ENCODE assay signal across 36 cellular contexts in the genomic region with DNA sequence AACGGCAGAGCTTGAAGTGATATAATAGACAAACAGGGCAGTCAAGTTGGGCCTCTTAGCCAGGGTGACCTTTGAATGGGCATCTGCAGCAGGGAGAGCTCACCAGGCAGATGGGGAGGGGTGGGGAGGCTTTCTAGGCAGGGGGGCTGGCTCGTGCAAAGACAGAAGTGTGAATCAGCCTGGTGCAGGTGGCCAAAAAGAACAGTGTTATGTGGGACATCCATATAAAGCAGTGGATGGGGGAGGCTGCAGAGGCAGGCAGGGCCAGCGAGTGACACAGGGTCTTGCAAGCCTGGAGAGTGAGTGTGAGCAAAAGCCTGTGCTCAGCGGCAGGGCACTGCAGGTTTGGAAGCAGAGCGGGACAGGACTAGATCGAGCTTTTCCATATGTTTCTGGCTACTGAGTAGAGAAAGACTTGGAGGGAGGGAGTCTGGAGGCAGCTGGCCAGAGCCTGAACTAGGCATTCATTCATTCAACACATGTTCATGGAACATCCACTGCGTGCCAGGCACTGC. TPM values are rescaled to one million over a fixed set of nuclear protein-coding genes. Genes with fewer than 3 reads are reported as not detected.
A peak's percentile ranks its signal among the peaks of the same experiment; 100 is the strongest.
DNase-seq lines count a peak whose midpoint lies in the region; ATAC-seq, FAIRE-seq and TF ChIP-seq lines count a peak whose summit lies in the region.
"Had no signal": no experiment of that assay in that cellular context is flagged by ENCODE, and none has a peak within 500 bp of the region (broad histone marks: within the 10 kb centered on the region; RNA-seq: fewer than 3 reads in every experiment).

No MANE protein-coding gene starts in this region.

- H4K91ac ChIP-seq in IMR-90 (ENCODE audit: insufficient read depth, low read depth, low read length): no peak overlapping the region

- H3K4ac ChIP-seq in IMR-90 (ENCODE audit: low read depth, low read length): no peak overlapping the region

- in situ Hi-C loops in IMR-90 (cut with MboI; ENCODE audit: low sequenced_read_pairs) (no loop called here), KBM-7 (cut with MboI; ENCODE audit: low pct_unique_long_range_greater_than_20kb, low sequenced_read_pairs) (loop anchor here (25.0 kb wide), 2 partner anchors 355 to 680 kb away; partner anchors contain the start of gene OR5C1)

- POLR2A ChIA-PET in IMR-90 (lab: Charles Lee; ENCODE audit: unreplicated experiment): interaction anchor here (0.7 kb wide), 1 partner anchor 19 kb away, joined by 6 read pairs; no protein-coding TSS in a partner anchor

- H4K8ac ChIP-seq in IMR-90 (ENCODE audit: low read depth in 2 of 2, low read length in 2 of 2): no peak overlapping the region

- no peak overlapping the region for H2BK15ac ChIP-seq in IMR-90 (ENCODE audit: low read depth, low read length)

- H2AK9ac ChIP-seq in IMR-90 (replicated peaks; ENCODE audit: low read depth, low read length, poor library complexity): no peak overlapping the region

- no peaks in the 10 kb centered on the region for H3K79me1 ChIP-seq in IMR-90 (ENCODE audit: low read depth in 1 of 2, low read length in 2 of 2)

- H3K9ac ChIP-seq in IMR-90 (ENCODE audit: low read depth, low read length): no peak overlapping the region

- intact Hi-C loops in IMR-90 (cut with micrococcal nuclease) (no loop called here), heart right ventricle (cut with DNase I) (loop anchor here in 1 of 10 donors (5.0 kb wide), 1 partner anchor 700 kb away; no protein-coding TSS in a partner anchor), upper lobe of right lung (cut with DNase I) (no loop called here)

- no peak overlapping the region for H2BK20ac ChIP-seq in IMR-90 (ENCODE audit: low read depth, low read length)

- WGBS in IMR-90 (ENCODE audit: extremely low coverage in 2 of 2, insufficient read length in 1 of 2), 2 experiments: 65% methylated on average over 2 of the region's 7 CpGs; no CpG with 5 or more reads in 1 of the 2 experiments
- WGBS in heart right ventricle, 2 donors: 59 to 67% methylated on average over 7 of the region's 7 CpGs

- H3K27ac ChIP-seq in IMR-90 (ENCODE audit: insufficient read depth, low read length): no peak overlapping the region
- H3K27ac ChIP-seq in heart right ventricle: peak overlapping the region in 3 of 10 donors; percentile 7 to 35 (median 11)
- no peak overlapping the region for H3K27ac ChIP-seq in upper lobe of right lung
- H3K27ac ChIP-seq: colonic mucosa, lower lobe of right lung, ovary, PC-9, thyroid gland, VCaP had no signal

- H3K9me3 ChIP-seq in IMR-90 (ENCODE audit: control insufficient read depth, insufficient read depth, low read length) (no peaks in the 10 kb centered on the region), heart right ventricle (peaks cover 0 to 20% (median 8%) of the 10 kb centered on the region in 11 donors), upper lobe of right lung (no peaks in the 10 kb centered on the region)
- H3K9me3 ChIP-seq: BE2C, colonic mucosa, ovary, thyroid gland had no signal

- no peak overlapping the region; the same call in 1 of the 2 replicates for H3K18ac ChIP-seq in IMR-90 (ENCODE audit: low read depth, low read length)

- CTCF ChIA-PET in IMR-90 (lab: Yijun Ruan, JAX): interaction anchor here (1.4 to 2.1 kb wide), 2 partner anchors 8 to 18 kb away, joined by 3 to 9 read pairs; no protein-coding TSS in a partner anchor

- H3K56ac ChIP-seq in IMR-90 (ENCODE audit: extremely low read depth, insufficient read depth, low read length): no peak overlapping the region

- H2BK5ac ChIP-seq in IMR-90 (ENCODE audit: low read depth, low read length, poor library complexity, severe bottlenecking): no peak overlapping the region

- TF ChIP-seq CTCF in IMR-90 (conservative IDR thresholded peaks at IDR 0.05; ENCODE audit: low read depth, low read length): no peak
- no peak for TF ChIP-seq CTCF in bronchial epithelial cell (IDR thresholded peaks at IDR 0.05; ENCODE audit: insufficient read depth, low read length, severe bottlenecking)
- no peak for TF ChIP-seq CTCF in heart right ventricle (IDR thresholded peaks at IDR 0.05)
- TF ChIP-seq CTCF in upper lobe of right lung (IDR thresholded peaks at IDR 0.05): no peak

- BruUV-seq in IMR-90 (replicated peaks; lab: Mats Ljungman, UMichigan): no TSS peak

- H4K5ac ChIP-seq in IMR-90 (ENCODE audit: low read depth, low read length): no peak overlapping the region

- H3K36me3 ChIP-seq in IMR-90 (ENCODE audit: control insufficient read depth, insufficient read depth, low read length): no peaks in the 10 kb centered on the region
- H3K36me3 ChIP-seq in bronchial epithelial cell (ENCODE audit: control insufficient read depth, insufficient read depth, low read length): no peaks in the 10 kb centered on the region
- H3K36me3 ChIP-seq in heart right ventricle: no peaks in the 10 kb centered on the region
- H3K36me3 ChIP-seq in upper lobe of right lung: no peaks in the 10 kb centered on the region
- H3K36me3 ChIP-seq: BE2C, colonic mucosa, lower lobe of right lung, ovary, thyroid gland had no signal

- H3K14ac ChIP-seq in IMR-90 (replicated peaks; ENCODE audit: low read depth, low read length): no peak overlapping the region

- H4K20me1 ChIP-seq in IMR-90 (ENCODE audit: insufficient read depth, low read length): no peaks in the 10 kb centered on the region

- ATAC-seq in IMR-90 (ENCODE audit: low read depth) (peak; percentile 38; the same call in 1 of the 2 replicates), heart right ventricle (peak; percentile 40 to 92 (median 78)), upper lobe of right lung (no peak)
- ATAC-seq: activated CD8-positive, alpha-beta T cell treated with anti-CD3 and anti-CD28 coated beads, Interleukin-2, amount 10 ng/mL, durations not matched to agents 7 days and 5 days; activated naive CD4-positive, alpha-beta T cell treated with anti-CD3 and anti-CD28 coated beads, Interleukin-2, amount 50 U/mL, for 72 hours; CD8-positive, alpha-beta T cell; lower lobe of right lung; natural killer cell treated with Interleukin-12 subunit alpha and Interleukin-12 subunit beta and Interleukin-15 and Interleukin-18, amount 100 ng/mL, for 72 hours had no signal

- no peak overlapping the region; the same call in 1 of the 2 replicates for H2AK5ac ChIP-seq in IMR-90 (ENCODE audit: low read depth, low read length)

- TF ChIP-seq RAD21 in IMR-90 (IDR thresholded peaks at IDR 0.05; ENCODE audit: low read length): no peak

- no peaks in the 10 kb centered on the region for H3K9me1 ChIP-seq in IMR-90 (ENCODE audit: insufficient read depth, low read length)

- H3K4me3 ChIP-seq in IMR-90 (ENCODE audit: insufficient read depth, low read depth, low read length) (no peak overlapping the region), bronchial epithelial cell (ENCODE audit: low read depth, low read length) (no peak overlapping the region), heart right ventricle (no peak overlapping the region), upper lobe of right lung (no peak overlapping the region)
- H3K4me3 ChIP-seq: colonic mucosa, lower lobe of right lung, ovary, PC-9, thyroid gland had no signal

- H3K4me2 ChIP-seq in IMR-90 (ENCODE audit: low read depth, low read length): no peak overlapping the region
- H3K4me2 ChIP-seq: PC-9 had no signal

- H2BK120ac ChIP-seq in IMR-90 (ENCODE audit: low read depth, low read length): no peak overlapping the region

- H3K4me1 ChIP-seq in IMR-90 (ENCODE audit: control insufficient read depth, insufficient read depth, low read length) (peaks cover 12% of the 10 kb centered on the region; the same call in 1 of the 2 replicates), heart right ventricle (peaks cover 0 to 20% (median 0%) of the 10 kb centered on the region in 9 donors), upper lobe of right lung (no peaks in the 10 kb centered on the region)
- H3K4me1 ChIP-seq: BE2C, colonic mucosa, lower lobe of right lung, thyroid gland had no signal

- peaks cover 8% of the 10 kb centered on the region; the same call in 1 of the 2 replicates for H3K27me3 ChIP-seq in IMR-90 (ENCODE audit: control insufficient read depth, insufficient read depth, low read length)
- H3K27me3 ChIP-seq in bronchial epithelial cell (ENCODE audit: control insufficient read depth, insufficient read depth, low read length): no peaks in the 10 kb centered on the region
- no peaks in the 10 kb centered on the region for H3K27me3 ChIP-seq in heart right ventricle
- no peaks in the 10 kb centered on the region for H3K27me3 ChIP-seq in upper lobe of right lung
- H3K27me3 ChIP-seq: BE2C, colonic mucosa, ovary, thyroid gland had no signal

- TF ChIP-seq POLR2A in IMR-90 (IDR thresholded peaks at IDR 0.05; ENCODE audit: low read depth, low read length): no peak

- FAIRE-seq in bronchial epithelial cell (lab: Jason Lieb, UNC): peak; percentile 43
- FAIRE-seq: kidney had no signal

- no peak overlapping the region for H3K23ac ChIP-seq in IMR-90 (ENCODE audit: low read depth, low read length)

- dilution Hi-C loops in IMR-90 (cut with HindIII; ENCODE audit: low sequenced_read_pairs, unreplicated experiment): no loop called here

- no peak overlapping the region for H2AFZ ChIP-seq in IMR-90 (replicated peaks; ENCODE audit: low read length, poor library complexity)
- H2AFZ ChIP-seq: PC-9 had no signal

- DNase-seq in IMR-90 (peak; percentile 22), bronchial epithelial cell (ENCODE audit: low read depth) (no peak), heart right ventricle (no peak), occipital lobe (lab: John Stamatoyannopoulos, UW) (peak; percentile 57), GM03348 (ENCODE audit: low spot score) (no peak), RPMI8226 (no peak), upper lobe of right lung (no peak), KBM-7 (no peak)
- DNase-seq: ACHN; activated CD4-positive, alpha-beta T cell treated with anti-CD3 and anti-CD28 coated beads for 4 hours; activated CD8-positive, alpha-beta T cell treated with anti-CD3 and anti-CD28 coated beads, Interleukin-2, amount 10 ng/mL, durations not matched to agents 7 days and 5 days; activated T-cell treated with anti-CD3 and anti-CD28 coated beads for 4 hours; BE2C; CD8-positive, alpha-beta T cell; colonic mucosa; effector CD8-positive, alpha-beta T cell; kidney; lower lobe of right lung; NCI-H1092 treated with DMSO at 0.1 percent for 48 hours; NCI-H187 treated with DMSO at 0.1 percent for 48 hours; NCI-H2171 treated with DMSO at 0.1 percent for 48 hours; NCI-H524 treated with DMSO at 0.1 percent for 48 hours; ovary; PC-9; SIG-M5; stimulated activated CD8-positive, alpha-beta memory T cell treated with anti-CD3 and anti-CD28 coated beads, Interleukin-4, amount 100 ng/mL, for 48 hours; SW 1271; T1000; thyroid gland had no signal

RNA-seq across cellular contexts. Expression of gene TTLL11, which starts 14.2 kb away (rescaled TPM):
- total RNA-seq in IMR-90 (2012; rRNA removed) (2.0 and 2.5 TPM in 2 replicates), bronchial epithelial cell (1.8 and 2.3 TPM in 2 replicates), heart right ventricle (1 to 10 TPM; 5.2 to 8.7 (median 5.9) TPM), occipital lobe (26.8 TPM), upper lobe of right lung (10.7 TPM)
- polyA plus RNA-seq in IMR-90 (2012; rRNA removed) (4.6 and 4.8 TPM in 2 replicates), heart right ventricle (1 to 10 TPM; 2.6 to 4.7 TPM)
- 2.9 and 3.1 TPM in 2 replicates for polyA plus RNA-seq in IMR-90 (2012; cell fraction: cytosol; rRNA removed)
- 3.9 and 4.8 TPM in 2 replicates for polyA plus RNA-seq in IMR-90 (2012; cell fraction: nucleus; rRNA removed; ENCODE audit: low replicate concordance)

RNA-seq across cellular contexts. Expression of gene NDUFA8, which starts 52.2 kb away (rescaled TPM):
- 45.2 and 80.8 TPM in 2 replicates for total RNA-seq in IMR-90 (2012; rRNA removed)
- polyA plus RNA-seq in IMR-90 (2012; rRNA removed): 98.1 and 103 TPM in 2 replicates
- 54.5 and 98.8 TPM in 2 replicates for polyA plus RNA-seq in IMR-90 (2012; cell fraction: cytosol; rRNA removed)
- 11.0 and 36.0 TPM in 2 replicates for polyA plus RNA-seq in IMR-90 (2012; cell fraction: nucleus; rRNA removed; ENCODE audit: low replicate concordance)
- 34.2 and 39.4 TPM in 2 replicates for total RNA-seq in bronchial epithelial cell
- 100 to 1,000 TPM; 222 to 327 (median 310) TPM for total RNA-seq in heart right ventricle
- 100 to 1,000 TPM; 371 to 739 TPM for polyA plus RNA-seq in heart right ventricle
- total RNA-seq in occipital lobe: 18.2 TPM
- 41.5 TPM for total RNA-seq in upper lobe of right lung

RNA-seq across cellular contexts. Expression of gene MORN5, which starts 52.4 kb away (rescaled TPM):
- total RNA-seq in IMR-90 (2012; rRNA removed) (not detected in 2 replicates), bronchial epithelial cell (not detected in 2 replicates), heart right ventricle (not detected), occipital lobe (1.2 TPM), upper lobe of right lung (not detected)
- polyA plus RNA-seq in IMR-90 (2012; rRNA removed) (not detected in 2 replicates), heart right ventricle (not detected)
- polyA plus RNA-seq in IMR-90 (2012; cell fraction: cytosol; rRNA removed): not detected in 2 replicates
- not detected in 2 replicates for polyA plus RNA-seq in IMR-90 (2012; cell fraction: nucleus; rRNA removed; ENCODE audit: low replicate concordance)
- total RNA-seq: activated CD8-positive, alpha-beta T cell treated with anti-CD3 and anti-CD28 coated beads, Interleukin-2, amount 10 ng/mL, durations not matched to agents 7 days and 5 days; aorta; CD8-positive, alpha-beta T cell; epithelial cell of proximal tubule; mononuclear cell; natural killer cell treated with Interleukin-12 subunit alpha and Interleukin-12 subunit beta and Interleukin-15 and Interleukin-18, amount 100 ng/mL, for 72 hours; PC-9; thyroid gland had no signal
- polyA plus RNA-seq: aorta, IgD-negative memory B cell had no signal

Comparison
In these comparisons a context has a peak if more than half of its experiments do, and no peak if none do; other contexts are left out.
1. DNase-seq: peak in IMR-90 (single experiment) and occipital lobe (single experiment); none in bronchial epithelial cell (single experiment), heart right ventricle (0 of 2), GM03348 (single experiment), RPMI8226 (single experiment), upper lobe of right lung (single experiment) and KBM-7 (single experiment).